Comparison of ENCODE assay signal across 1 cellular context in the genomic region with DNA sequence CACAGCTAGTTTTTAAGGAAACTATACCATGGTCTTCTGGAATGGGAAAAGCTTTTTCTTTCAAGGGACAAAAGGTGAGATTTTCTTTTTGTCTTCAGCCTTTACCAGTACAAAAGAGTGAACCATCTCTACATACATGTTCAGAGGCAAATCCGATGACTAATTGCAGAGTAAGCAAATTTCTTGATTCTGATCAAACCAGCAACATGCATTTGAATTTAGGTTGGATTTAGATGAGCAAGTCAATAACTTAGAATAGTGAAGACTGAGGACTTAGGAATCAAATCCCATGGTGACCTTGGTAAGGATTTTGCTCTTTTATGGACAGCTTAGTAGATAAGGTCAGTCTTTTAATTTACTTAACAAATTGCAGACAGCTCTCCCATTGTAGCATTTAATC.
TF ChIP-seq lines count a peak whose summit lies in the region.

No MANE protein-coding gene starts in this region.

TF ChIP-seq in IMR-90, 13 proteins besides CTCF, POLR2A, EP300 and RAD21:
- TF ChIP-seq SMC3 (IDR thresholded peaks at IDR 0.05; ENCODE audit: low read depth, low read length): no peak
- TF ChIP-seq MAFK (IDR thresholded peaks at IDR 0.05; ENCODE audit: low read depth, low read length): peak; percentile 99
